38 cellular contexts compared by ENCODE assay signal in genomic region chr16:519841-520687, GRCh38. TPM values are rescaled to one million over a fixed set of nuclear protein-coding genes. Genes with fewer than 3 reads are reported as not detected.
"Had no signal": no experiment of that assay in that cellular context is flagged by ENCODE, and none has a peak within 500 bp of the region (broad histone marks: within the 10 kb centered on the region; RNA-seq: fewer than 3 reads in every experiment).

No MANE protein-coding gene starts in this region.

- H3K4me2 ChIP-seq: hepatocyte, smooth muscle cell had no signal

- H3K4me3 ChIP-seq: ascending aorta, cardiac muscle cell, colonic mucosa, gastrocnemius medialis, hepatocyte, pancreas, prostate gland, smooth muscle cell, vagina had no signal

- DNase-seq: activated CD4-positive, alpha-beta T cell treated with anti-CD3 and anti-CD28 coated beads for 48 hours; activated CD4-positive, alpha-beta T cell treated with anti-CD3 and anti-CD28 coated beads, Interleukin-2, amount 50 U/mL, for 48 hours; activated CD8-positive, alpha-beta memory T cell treated with anti-CD3 and anti-CD28 coated beads for 24 hours; activated gamma-delta T cell; activated naive CD4-positive, alpha-beta T cell treated with anti-CD3 and anti-CD28 coated beads, Interleukin-2, amount 10 ng/mL, durations not matched to agents 7 days and 5 days; activated naive CD8-positive, alpha-beta T cell treated with anti-CD3 and anti-CD28 coated beads, Interleukin-2, amount 10 ng/mL, durations not matched to agents 7 days and 5 days; activated T-cell treated with anti-CD3 and anti-CD28 coated beads, Interleukin-2, amount 50 U/mL, for 24 hours; cerebellar nuclear complex; colonic mucosa; effector CD8-positive, alpha-beta T cell; gastrocnemius medialis; glutamatergic neuron; left colon; naive B cell; nephron progenitor cell; nucleus accumbens; retina; stimulated activated CD4-positive, alpha-beta T cell treated with anti-CD3 and anti-CD28 coated beads, Interleukin-1b, Interleukin-23, amount 100 ng/mL, for 48 hours; stimulated activated CD4-positive, alpha-beta T cell treated with anti-CD3 and anti-CD28 coated beads, Interleukin-4, amount 100 ng/mL, for 4 hours; stimulated activated CD8-positive, alpha-beta memory T cell treated with anti-CD3 and anti-CD28 coated beads, Interleukin-4, amount 100 ng/mL, for 48 hours; stimulated activated naive CD8-positive, alpha-beta T cell treated with anti-CD3 and anti-CD28 coated beads, Interleukin-15, amount 100 ng/mL, for 72 hours; substantia nigra; T-helper 17 cell; T1000; WERI-Rb-1 had no signal

- H3K27ac ChIP-seq: ascending aorta, cardiac muscle cell, colonic mucosa, hepatocyte, pancreas, prostate gland, vagina, WERI-Rb-1 had no signal

- FAIRE-seq: keratinocyte, pancreas had no signal

- H3K27me3 ChIP-seq: ascending aorta, cardiac muscle cell, colonic mucosa, gastrocnemius medialis, hepatocyte, pancreas, vagina had no signal

- H3K36me3 ChIP-seq: colonic mucosa, prostate gland had no signal

- H3K4me1 ChIP-seq: colonic mucosa, pancreas had no signal

- H2AFZ ChIP-seq: hepatocyte had no signal

- H3K9me3 ChIP-seq: ascending aorta, colonic mucosa, gastrocnemius medialis, pancreas, prostate gland, vagina had no signal

- ATAC-seq: activated CD4-positive, CD25-positive, alpha-beta regulatory T cell treated with anti-CD3 and anti-CD28 coated beads, Interleukin-2, amount 50 U/mL, for 24 hours; gastrocnemius medialis; left colon; pancreas; stimulated activated memory B cell treated with anti-CD40 and anti-IgM and Interleukin-4, amounts not matched to agents 10 μg/mL and 1 μg/mL and 100 μg/mL, for 72 hours; stimulated activated naive CD8-positive, alpha-beta T cell treated with anti-CD3 and anti-CD28 coated beads, Interleukin-15, amount 100 ng/mL, for 72 hours; T-helper 17 cell had no signal

RNA-seq across cellular contexts. Expression of gene PRR35, which starts 40.1 kb away (rescaled TPM):
- total RNA-seq: activated naive CD8-positive, alpha-beta T cell treated with anti-CD3 and anti-CD28 coated beads, Interleukin-2, amount 10 ng/mL, durations not matched to agents 7 days and 5 days; ascending aorta; colonic mucosa; dermis microvascular lymphatic vessel endothelial cell; epithelial cell of proximal tubule; gastrocnemius medialis; hepatocyte; left colon; liver; smooth muscle cell; T-helper 17 cell; vagina had no signal
- polyA plus RNA-seq: cardiac muscle cell, hepatocyte, keratinocyte, liver, smooth muscle cell had no signal

RNA-seq across cellular contexts. Expression of gene NHLRC4, which starts 46.7 kb away (rescaled TPM):
- total RNA-seq: ascending aorta had no signal
